1 cellular context compared by ENCODE assay signal in the genomic region with DNA sequence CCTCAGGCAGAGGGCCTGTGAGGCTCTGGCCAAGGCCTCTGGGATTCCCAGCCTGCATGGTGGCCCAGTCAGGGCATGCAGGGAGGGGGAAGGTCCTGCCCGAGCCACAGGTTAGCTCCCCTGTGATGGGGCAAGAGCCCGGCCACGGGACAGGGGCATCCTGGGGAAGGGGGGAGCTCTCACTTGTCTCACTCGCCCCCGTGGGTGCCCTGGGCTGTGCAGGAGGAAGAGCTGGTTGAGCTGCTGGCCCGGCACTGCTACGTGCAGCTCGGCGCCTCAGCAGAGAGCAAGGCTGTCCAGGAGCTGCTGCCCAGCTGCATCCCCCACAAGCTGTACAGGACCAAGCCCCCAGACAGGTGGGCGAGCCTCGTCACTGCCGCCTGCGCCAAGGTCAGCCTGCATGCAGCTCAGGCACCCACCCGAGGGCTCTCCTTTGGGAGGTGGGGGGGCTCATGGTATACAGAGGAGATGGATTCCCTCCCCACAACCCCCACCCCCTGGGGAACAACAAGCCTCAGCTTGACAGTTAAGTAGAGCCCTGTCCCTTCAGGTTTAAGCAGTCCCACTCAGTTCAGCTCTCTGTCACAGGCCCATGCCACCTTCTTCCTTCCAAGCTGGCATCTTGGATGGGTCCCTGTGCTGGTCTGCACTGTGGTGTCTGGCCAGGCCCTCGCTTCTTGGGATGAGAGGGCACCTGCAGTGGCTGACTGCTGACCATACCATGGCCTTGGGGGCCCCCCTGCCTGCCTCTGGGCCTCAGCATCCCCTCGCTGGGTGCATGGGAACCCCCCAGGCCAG.
TF ChIP-seq lines count a peak whose summit lies in the region.

No MANE protein-coding gene starts in this region.

TF ChIP-seq in H1, 55 proteins besides CTCF, POLR2A, EP300 and RAD21:
- no peak for TF ChIP-seq CTBP2 (IDR thresholded peaks at IDR 0.05; ENCODE audit: borderline replicate concordance, insufficient read depth, insufficient read length, low read length)
- no peak for TF ChIP-seq CBX8 (IDR thresholded peaks at IDR 0.05; ENCODE audit: borderline replicate concordance, low read depth, low read length)
- no peak for TF ChIP-seq KDM5A (IDR thresholded peaks at IDR 0.05; ENCODE audit: low read length)
- no peak for TF ChIP-seq NANOG (IDR thresholded peaks at IDR 0.05; ENCODE audit: insufficient read depth, low read depth, low read length, poor library complexity, severe bottlenecking)
- TF ChIP-seq SRF (IDR thresholded peaks at IDR 0.05; ENCODE audit: low read depth, low read length) = no peak
- TF ChIP-seq, protein P1, sequence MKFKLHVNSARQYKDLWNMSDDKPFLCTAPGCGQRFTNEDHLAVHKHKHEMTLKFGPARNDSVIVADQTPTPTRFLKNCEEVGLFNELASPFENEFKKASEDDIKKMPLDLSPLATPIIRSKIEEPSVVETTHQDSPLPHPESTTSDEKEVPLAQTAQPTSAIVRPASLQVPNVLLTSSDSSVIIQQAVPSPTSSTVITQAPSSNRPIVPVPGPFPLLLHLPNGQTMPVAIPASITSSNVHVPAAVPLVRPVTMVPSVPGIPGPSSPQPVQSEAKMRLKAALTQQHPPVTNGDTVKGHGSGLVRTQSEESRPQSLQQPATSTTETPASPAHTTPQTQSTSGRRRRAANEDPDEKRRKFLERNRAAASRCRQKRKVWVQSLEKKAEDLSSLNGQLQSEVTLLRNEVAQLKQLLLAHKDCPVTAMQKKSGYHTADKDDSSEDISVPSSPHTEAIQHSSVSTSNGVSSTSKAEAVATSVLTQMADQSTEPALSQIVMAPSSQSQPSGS (IDR thresholded peaks at IDR 0.05; ENCODE audit: low read length) = no peak
- no peak for TF ChIP-seq KDM4A (IDR thresholded peaks at IDR 0.05; ENCODE audit: low read depth, low read length, severe bottlenecking)
- TF ChIP-seq GABPA (IDR thresholded peaks at IDR 0.05; ENCODE audit: borderline replicate concordance, insufficient read depth, low read length) = no peak
- TF ChIP-seq CBX5 (IDR thresholded peaks at IDR 0.05; ENCODE audit: low read depth, low read length) = no peak
- no peak for TF ChIP-seq RFX5 (IDR thresholded peaks at IDR 0.05; ENCODE audit: borderline replicate concordance, low read depth, low read length)
- no peak for TF ChIP-seq HDAC6 (IDR thresholded peaks at IDR 0.05; ENCODE audit: low read depth, low read length)
- no peak for TF ChIP-seq RNF2 (IDR thresholded peaks at IDR 0.05; ENCODE audit: borderline replicate concordance, low read depth, low read length, missing control alignments, poor library complexity, severe bottlenecking)
- no peak for TF ChIP-seq GTF2F1 (IDR thresholded peaks at IDR 0.05; ENCODE audit: borderline replicate concordance, low read depth, low read length)
- TF ChIP-seq SIRT6 (IDR thresholded peaks at IDR 0.05; ENCODE audit: low read length) = no peak
- no peak for TF ChIP-seq BCL11A (IDR thresholded peaks at IDR 0.05; ENCODE audit: low read depth in 2 of 2, low read length in 2 of 2)
- TF ChIP-seq NRF1 (IDR thresholded peaks at IDR 0.05; ENCODE audit: low read depth, low read length) = no peak
- no peak for TF ChIP-seq SUZ12 (IDR thresholded peaks at IDR 0.05; ENCODE audit: low read length)
- no peak for TF ChIP-seq MAX (IDR thresholded peaks at IDR 0.05)
- TF ChIP-seq ZNF274 (IDR thresholded peaks at IDR 0.05; ENCODE audit: borderline replicate concordance, extremely low read depth, low read length) = no peak
- TF ChIP-seq EZH2 (IDR thresholded peaks at IDR 0.05; ENCODE audit: low read depth, low read length, severe bottlenecking) = no peak
